Comparison of ENCODE assay signal across 32 cellular contexts in genomic region chr1:246051909-246052518, GRCh38.
"Had no signal": no experiment of that assay in that cellular context is flagged by ENCODE, and none has a peak within 500 bp of the region (broad histone marks: within the 10 kb centered on the region; RNA-seq: fewer than 3 reads in every experiment).

No MANE protein-coding gene starts in this region.

- H3K27ac ChIP-seq: ascending aorta, cardiac muscle cell, SJCRH30, SK-N-MC, WERI-Rb-1 had no signal

- H3K27me3 ChIP-seq: ascending aorta, cardiac muscle cell, SJCRH30 had no signal

- DNase-seq: activated CD4-positive, alpha-beta T cell treated with anti-CD3 and anti-CD28 coated beads for 1 hour; activated CD4-positive, alpha-beta T cell treated with anti-CD3 and anti-CD28 coated beads for 48 hours; activated CD4-positive, alpha-beta T cell treated with anti-CD3 and anti-CD28 coated beads, Interleukin-2, amount 50 U/mL, for 4 hours; activated CD4-positive, CD25-positive, alpha-beta regulatory T cell; activated CD8-positive, alpha-beta T cell treated with anti-CD3 and anti-CD28 coated beads for 36 hours; activated gamma-delta T cell; activated naive CD4-positive, alpha-beta T cell treated with Interleukin-2 at 50 U/mL for 16 hours; activated naive CD8-positive, alpha-beta T cell treated with anti-CD3 and anti-CD28 coated beads, Interleukin-2, amount 10 ng/mL, durations not matched to agents 7 days and 5 days; activated T-cell treated with anti-CD3 and anti-CD28 coated beads, Interleukin-2, amount 50 U/mL, for 1 hour; activated T-cell treated with anti-CD3 and anti-CD28 coated beads, Interleukin-2, amount 50 U/mL, for 72 hours; amygdala; Karpas-422; KBM-7; NCI-H1105 treated with DMSO at 0.1 percent for 48 hours; NCI-H1694; NCI-H1930; NCI-H2081 treated with DMSO at 0.1 percent for 48 hours; NCI-H226; NCI-H524 treated with DMSO at 0.1 percent for 48 hours; SHP77; SJCRH30; T-cell; T-helper 2 cell; T-helper 9 cell; WERI-Rb-1 had no signal

- H3K4me3 ChIP-seq: ascending aorta, cardiac muscle cell, SJCRH30, SK-N-MC had no signal

- H3K27me3 Mint-ChIP-seq: activated CD8-positive, alpha-beta T cell treated with anti-CD3 and anti-CD28 coated beads for 36 hours; activated naive CD4-positive, alpha-beta T cell treated with anti-CD3 and anti-CD28 coated beads, Interleukin-2, amount 50 U/mL, for 24 hours; activated naive CD8-positive, alpha-beta T cell treated with anti-CD3 and anti-CD28 coated beads, Interleukin-2, amount 10 ng/mL, durations not matched to agents 7 days and 5 days; activated T-helper 17 cell treated with anti-CD3 and anti-CD28 coated beads, Interleukin-2, amount 50 U/mL, for 72 hours; central memory CD8-positive, alpha-beta T cell; T-cell had no signal

- H3K27ac Mint-ChIP-seq: activated CD8-positive, alpha-beta T cell treated with anti-CD3 and anti-CD28 coated beads for 36 hours; activated naive CD4-positive, alpha-beta T cell treated with anti-CD3 and anti-CD28 coated beads, Interleukin-2, amount 50 U/mL, for 24 hours; activated naive CD8-positive, alpha-beta T cell treated with anti-CD3 and anti-CD28 coated beads, Interleukin-2, amount 10 ng/mL, durations not matched to agents 7 days and 5 days; activated T-cell treated with anti-CD3 and anti-CD28 coated beads, Interleukin-2, amount 50 U/mL, for 72 hours; activated T-helper 17 cell treated with anti-CD3 and anti-CD28 coated beads, Interleukin-2, amount 50 U/mL, for 72 hours; T-cell had no signal

- H3K4me3 Mint-ChIP-seq: activated CD8-positive, alpha-beta T cell treated with anti-CD3 and anti-CD28 coated beads for 36 hours; activated naive CD4-positive, alpha-beta T cell treated with anti-CD3 and anti-CD28 coated beads, Interleukin-2, amount 50 U/mL, for 24 hours; activated naive CD8-positive, alpha-beta T cell treated with anti-CD3 and anti-CD28 coated beads, Interleukin-2, amount 10 ng/mL, durations not matched to agents 7 days and 5 days; activated T-cell treated with anti-CD3 and anti-CD28 coated beads, Interleukin-2, amount 50 U/mL, for 72 hours; activated T-helper 17 cell treated with anti-CD3 and anti-CD28 coated beads, Interleukin-2, amount 50 U/mL, for 72 hours; central memory CD8-positive, alpha-beta T cell; T-cell had no signal

- H3K4me1 ChIP-seq: ascending aorta, SJCRH30 had no signal

- H3K9me3 ChIP-seq: SJCRH30 had no signal

- ATAC-seq: activated CD8-positive, alpha-beta T cell treated with anti-CD3 and anti-CD28 coated beads for 36 hours; activated T-cell treated with anti-CD3 and anti-CD28 coated beads, Interleukin-2, amount 50 U/mL, for 72 hours; activated T-helper 17 cell treated with anti-CD3 and anti-CD28 coated beads, Interleukin-2, amount 50 U/mL, for 72 hours; Panc1; T-cell had no signal

- H3K9me3 Mint-ChIP-seq: activated naive CD4-positive, alpha-beta T cell treated with anti-CD3 and anti-CD28 coated beads, Interleukin-2, amount 50 U/mL, for 24 hours; activated naive CD8-positive, alpha-beta T cell treated with anti-CD3 and anti-CD28 coated beads, Interleukin-2, amount 10 ng/mL, durations not matched to agents 7 days and 5 days; central memory CD8-positive, alpha-beta T cell had no signal

- H3K4me1 Mint-ChIP-seq: activated naive CD4-positive, alpha-beta T cell treated with anti-CD3 and anti-CD28 coated beads, Interleukin-2, amount 50 U/mL, for 24 hours; activated naive CD8-positive, alpha-beta T cell treated with anti-CD3 and anti-CD28 coated beads, Interleukin-2, amount 10 ng/mL, durations not matched to agents 7 days and 5 days; activated T-helper 17 cell treated with anti-CD3 and anti-CD28 coated beads, Interleukin-2, amount 50 U/mL, for 72 hours; central memory CD8-positive, alpha-beta T cell; T-cell had no signal

- H3K36me3 ChIP-seq: ascending aorta, cardiac muscle cell, SJCRH30, WERI-Rb-1 had no signal
